Comparison of ENCODE assay signal across 1 cellular context in the genomic region with DNA sequence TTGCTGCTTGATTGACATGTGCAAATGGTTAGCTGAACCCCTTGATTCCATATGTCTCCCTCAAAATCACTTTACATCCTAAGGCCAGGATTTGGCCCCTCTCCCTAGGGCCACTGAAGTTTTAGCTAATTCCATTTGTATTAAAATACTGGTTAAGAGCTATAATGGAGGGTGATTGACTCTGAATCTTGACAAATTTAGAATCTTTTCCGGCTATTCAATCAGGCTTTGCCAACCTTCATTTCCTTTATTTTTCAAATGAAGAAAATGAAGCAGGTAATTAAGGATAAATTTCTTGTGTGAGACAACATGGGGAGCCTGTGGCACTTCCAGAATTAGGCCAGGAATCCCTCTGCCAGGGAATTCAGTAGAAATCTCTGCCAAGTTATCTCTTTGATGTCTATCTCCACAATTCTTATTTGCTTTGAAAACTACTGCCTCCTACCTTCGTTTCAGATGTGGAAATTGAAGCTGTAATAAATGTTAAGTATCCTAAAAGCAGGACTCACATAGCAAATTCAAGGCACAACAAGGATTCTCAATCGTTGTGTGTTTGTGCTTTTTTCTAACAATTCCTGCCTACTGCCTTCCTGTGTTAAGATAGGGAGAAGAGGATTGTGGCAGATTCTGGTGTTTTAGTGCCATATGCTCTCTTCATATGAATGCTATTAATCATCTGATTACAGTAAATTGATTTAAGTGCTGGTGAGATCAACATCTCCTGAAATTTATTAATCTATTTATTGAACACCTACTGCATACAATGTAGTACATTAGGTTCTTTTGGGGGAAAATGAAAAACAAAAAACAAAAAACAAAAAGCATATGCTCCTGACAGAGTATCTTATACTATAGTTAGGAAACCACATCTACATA.
TF ChIP-seq lines count a peak whose summit lies in the region.

No MANE protein-coding gene starts in this region.

TF ChIP-seq in IMR-90, 13 proteins besides CTCF, POLR2A, EP300 and RAD21 (continued from another document):
- TF ChIP-seq, protein P1, sequence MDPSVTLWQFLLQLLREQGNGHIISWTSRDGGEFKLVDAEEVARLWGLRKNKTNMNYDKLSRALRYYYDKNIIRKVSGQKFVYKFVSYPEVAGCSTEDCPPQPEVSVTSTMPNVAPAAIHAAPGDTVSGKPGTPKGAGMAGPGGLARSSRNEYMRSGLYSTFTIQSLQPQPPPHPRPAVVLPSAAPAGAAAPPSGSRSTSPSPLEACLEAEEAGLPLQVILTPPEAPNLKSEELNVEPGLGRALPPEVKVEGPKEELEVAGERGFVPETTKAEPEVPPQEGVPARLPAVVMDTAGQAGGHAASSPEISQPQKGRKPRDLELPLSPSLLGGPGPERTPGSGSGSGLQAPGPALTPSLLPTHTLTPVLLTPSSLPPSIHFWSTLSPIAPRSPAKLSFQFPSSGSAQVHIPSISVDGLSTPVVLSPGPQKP (IDR thresholded peaks at IDR 0.05; ENCODE audit: borderline replicate concordance, low read depth, low read length): no peak
- TF ChIP-seq NFE2L2 (IDR thresholded peaks at IDR 0.05; ENCODE audit: low read depth, low read length): no peak
- no peak for TF ChIP-seq MXI1 (IDR thresholded peaks at IDR 0.05; ENCODE audit: borderline replicate concordance, low read depth, low read length)
